In genomic region chr5:96648023-96648422, GRCh38 we compare ENCODE assay signal across 14 cellular contexts. TPM values are rescaled to one million over a fixed set of nuclear protein-coding genes. Genes with fewer than 3 reads are reported as not detected.
A peak's percentile ranks its signal among the peaks of the same experiment; 100 is the strongest.
DNase-seq lines count a peak whose midpoint lies in the region; ATAC-seq, FAIRE-seq and TF ChIP-seq lines count a peak whose summit lies in the region.
"Had no signal": no experiment of that assay in that cellular context is flagged by ENCODE, and none has a peak within 500 bp of the region (broad histone marks: within the 10 kb centered on the region; RNA-seq: fewer than 3 reads in every experiment).

No MANE protein-coding gene starts in this region.

- peak overlapping the region in 1 of 12 donors; percentile 5 for H3K27ac ChIP-seq in heart left ventricle
- H3K27ac ChIP-seq: BLaER1 treated with 17β-estradiol and CSF1 and Interleukin-3, amounts not matched to agents 10 nM and 100 nM; lower lobe of right lung had no signal

- intact Hi-C loops in heart left ventricle (cut with DNase I), result no loop called here

- ATAC-seq in GM21526 (IDR thresholded peaks at IDR 0.05; ENCODE audit: low FRiP score, unreplicated experiment), result peak; percentile 88
- peak; percentile 74 for ATAC-seq in HG03342 (IDR thresholded peaks at IDR 0.05; ENCODE audit: unreplicated experiment)
- no peak for ATAC-seq in heart left ventricle
- ATAC-seq: sciatic nerve had no signal

- H3K4me3 ChIP-seq in heart left ventricle, result no peak overlapping the region
- H3K4me3 ChIP-seq: BLaER1 treated with 17β-estradiol and CSF1 and Interleukin-3, amounts not matched to agents 10 nM and 100 nM; lower lobe of right lung had no signal

- H3K4me1 ChIP-seq in heart left ventricle, result peaks cover 0 to 26% (median 0%) of the 10 kb centered on the region in 12 donors

- TF ChIP-seq CTCF in heart left ventricle (IDR thresholded peaks at IDR 0.05), result no peak

- FAIRE-seq in GM18507 (lab: Jason Lieb, UNC), result peak; percentile 36

- DNase-seq in GM18507 (ENCODE audit: extremely low spot score, insufficient read length, low read depth) (no peak), globus pallidus (ENCODE audit: low spot score) (peak; percentile 21), GM19240 (ENCODE audit: insufficient read length, low spot score) (no peak), superior temporal gyrus (ENCODE audit: extremely low spot score) (no peak), heart left ventricle (no peak), T-helper 1 cell (no peak)
- DNase-seq: activated T-cell treated with anti-CD3 and anti-CD28 coated beads, Interleukin-2, amount 50 U/mL, for 48 hours; central memory CD4-positive, alpha-beta T cell; HFFc6; lower lobe of right lung had no signal

- H3K36me3 ChIP-seq in heart left ventricle, result no peaks in the 10 kb centered on the region
- H3K36me3 ChIP-seq: BLaER1 treated with 17β-estradiol and CSF1 and Interleukin-3, amounts not matched to agents 10 nM and 100 nM; lower lobe of right lung had no signal

- H3K9me3 ChIP-seq in heart left ventricle, result no peaks in the 10 kb centered on the region
- H3K9me3 ChIP-seq: BLaER1 treated with 17β-estradiol and CSF1 and Interleukin-3, amounts not matched to agents 10 nM and 100 nM; lower lobe of right lung had no signal

- H3K27me3 ChIP-seq in heart left ventricle, result no peaks in the 10 kb centered on the region

- no peak for TF ChIP-seq POLR2A in heart left ventricle (IDR thresholded peaks at IDR 0.05)

RNA-seq across cellular contexts. Expression of gene CAST, which starts 14.2 kb away (rescaled TPM):
- total RNA-seq in heart left ventricle, result 100 to 1,000 TPM; 373 to 748 (median 549) TPM
- polyA plus RNA-seq in heart left ventricle, result 100 to 1,000 TPM; 179 to 396 TPM

Comparison
In these comparisons a context has a peak if more than half of its experiments do, and no peak if none do; other contexts are left out.
1. ATAC-seq: peak in GM21526 (single experiment) and HG03342 (single experiment); none in heart left ventricle (0 of 4).